ENCODE assay signal across 19 cellular contexts in the genomic region with DNA sequence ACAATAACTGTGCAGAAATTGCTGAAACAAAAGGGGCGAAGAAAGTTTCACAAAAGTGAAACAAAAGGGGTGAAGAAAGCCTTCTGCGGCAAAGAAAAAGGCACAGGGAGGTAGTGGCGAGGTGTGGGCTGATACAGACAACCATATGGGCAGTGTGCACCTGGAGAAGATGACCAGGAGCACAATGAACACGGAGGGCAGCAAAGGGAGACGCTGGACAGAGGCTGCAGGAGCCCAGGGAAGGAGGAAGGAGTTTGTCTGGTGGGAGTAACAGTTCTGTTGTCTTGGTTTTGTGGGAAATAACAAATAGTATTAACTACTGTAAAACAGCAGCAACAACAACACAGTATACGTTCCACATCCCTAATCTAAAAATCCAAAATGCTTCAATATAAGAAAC. TPM values are rescaled to one million over a fixed set of nuclear protein-coding genes. Genes with fewer than 3 reads are reported as not detected.
DNase-seq lines count a peak whose midpoint lies in the region; ATAC-seq and TF ChIP-seq lines count a peak whose summit lies in the region.
"Had no signal": no experiment of that assay in that cellular context is flagged by ENCODE, and none has a peak within 500 bp of the region (broad histone marks: within the 10 kb centered on the region; RNA-seq: fewer than 3 reads in every experiment).

No MANE protein-coding gene starts in this region.

- POLR2A ChIA-PET in activated CD8-positive, alpha-beta T cell treated with anti-CD3 and anti-CD28 coated beads for 36 hours (lab: Charles Lee), result no interaction called here
- POLR2A ChIA-PET in activated CD8-positive, alpha-beta T cell treated with anti-CD3 and anti-CD28 coated beads, Interleukin-2, amount 10 ng/mL, durations not matched to agents 7 days and 5 days (lab: Charles Lee), result interaction anchor here (0.6 kb wide), 1 partner anchor 69 kb away, joined by 3 read pairs; no protein-coding TSS in a partner anchor

- no peaks in the 10 kb centered on the region for H3K9me3 Mint-ChIP-seq in activated CD8-positive, alpha-beta T cell treated with anti-CD3 and anti-CD28 coated beads for 36 hours
- no peaks in the 10 kb centered on the region for H3K9me3 Mint-ChIP-seq in activated CD8-positive, alpha-beta T cell treated with anti-CD3 and anti-CD28 coated beads, Interleukin-2, amount 10 ng/mL, durations not matched to agents 7 days and 5 days (ENCODE audit: insufficient read depth)
- H3K9me3 Mint-ChIP-seq in activated T-cell treated with anti-CD3 and anti-CD28 coated beads, Interleukin-2, amount 50 U/mL, for 72 hours, result no peaks in the 10 kb centered on the region
- H3K9me3 Mint-ChIP-seq: dendritic cell treated with granulocyte-macrophage colony-stimulating factor and Interleukin-4, amounts not matched to agents 40 ng/mL and 50 ng/mL, for 4 days; nephron had no signal

- WGBS in gastroesophageal sphincter (ENCODE audit: low coverage in 1 of 2), 2 donors, result 48 to 53% methylated on average over 6 of the region's 6 CpGs
- 75 to 76% methylated on average over 6 of the region's 6 CpGs for WGBS in testis, 2 donors
- WGBS in right lobe of liver (ENCODE audit: insufficient coverage, low coverage, low lambda C conversion rate, missing lambda C conversion rate), result 93% methylated on average over 6 of the region's 6 CpGs

- H3K36me3 Mint-ChIP-seq in activated CD8-positive, alpha-beta T cell treated with anti-CD3 and anti-CD28 coated beads for 36 hours (ENCODE audit: low read depth), result peaks cover 16% of the 10 kb centered on the region
- peaks cover 44% of the 10 kb centered on the region for H3K36me3 Mint-ChIP-seq in activated CD8-positive, alpha-beta T cell treated with anti-CD3 and anti-CD28 coated beads, Interleukin-2, amount 10 ng/mL, durations not matched to agents 7 days and 5 days (ENCODE audit: low read depth)
- peaks cover 0 to 11% of the 10 kb centered on the region in 2 donors for H3K36me3 Mint-ChIP-seq in activated T-cell treated with anti-CD3 and anti-CD28 coated beads, Interleukin-2, amount 50 U/mL, for 72 hours (ENCODE audit: insufficient read depth in 2 of 2)

- no peaks in the 10 kb centered on the region for H3K27me3 Mint-ChIP-seq in activated CD8-positive, alpha-beta T cell treated with anti-CD3 and anti-CD28 coated beads for 36 hours
- no peaks in the 10 kb centered on the region for H3K27me3 Mint-ChIP-seq in activated CD8-positive, alpha-beta T cell treated with anti-CD3 and anti-CD28 coated beads, Interleukin-2, amount 10 ng/mL, durations not matched to agents 7 days and 5 days (ENCODE audit: low read depth)
- H3K27me3 Mint-ChIP-seq in activated T-cell treated with anti-CD3 and anti-CD28 coated beads, Interleukin-2, amount 50 U/mL, for 72 hours (ENCODE audit: low read depth), result no peaks in the 10 kb centered on the region
- H3K27me3 Mint-ChIP-seq: dendritic cell treated with granulocyte-macrophage colony-stimulating factor and Interleukin-4, amounts not matched to agents 40 ng/mL and 50 ng/mL, for 4 days had no signal

- peak overlapping the region; percentile 7 for H3K27ac Mint-ChIP-seq in activated CD8-positive, alpha-beta T cell treated with anti-CD3 and anti-CD28 coated beads for 36 hours
- no peak overlapping the region for H3K27ac Mint-ChIP-seq in activated CD8-positive, alpha-beta T cell treated with anti-CD3 and anti-CD28 coated beads, Interleukin-2, amount 10 ng/mL, durations not matched to agents 7 days and 5 days
- no peak overlapping the region for H3K27ac Mint-ChIP-seq in activated T-cell treated with anti-CD3 and anti-CD28 coated beads, Interleukin-2, amount 50 U/mL, for 72 hours
- H3K27ac Mint-ChIP-seq: dendritic cell treated with granulocyte-macrophage colony-stimulating factor and Interleukin-4, amounts not matched to agents 40 ng/mL and 50 ng/mL, for 4 days; nephron had no signal

- intact Hi-C loops in activated CD8-positive, alpha-beta T cell treated with anti-CD3 and anti-CD28 coated beads for 36 hours (cut with micrococcal nuclease), result no loop called here
- intact Hi-C loops in testis (cut with DNase I; ENCODE audit: low total_unique reads), result no loop called here
- intact Hi-C loops in right lobe of liver (cut with DNase I), result no loop called here
- intact Hi-C loops in upper lobe of right lung (cut with DNase I), result no loop called here

- H3K27me3 ChIP-seq in gastroesophageal sphincter, result no peaks in the 10 kb centered on the region
- no peaks in the 10 kb centered on the region for H3K27me3 ChIP-seq in testis
- no peaks in the 10 kb centered on the region for H3K27me3 ChIP-seq in right lobe of liver
- no peaks in the 10 kb centered on the region for H3K27me3 ChIP-seq in upper lobe of right lung
- H3K27me3 ChIP-seq: brain microvascular endothelial cell had no signal

- H3K9me3 ChIP-seq in gastroesophageal sphincter (no peaks in the 10 kb centered on the region), testis (no peaks in the 10 kb centered on the region), right lobe of liver (no peaks in the 10 kb centered on the region), upper lobe of right lung (no peaks in the 10 kb centered on the region)

- CTCF ChIA-PET in activated CD8-positive, alpha-beta T cell treated with anti-CD3 and anti-CD28 coated beads for 36 hours (lab: Charles Lee), result interaction anchor here (0.8 to 1.7 kb wide), 2 partner anchors 69 to 152 kb away, joined by 3 to 4 read pairs; partner anchors contain the start of gene DYNC2I1
- CTCF ChIA-PET in activated CD8-positive, alpha-beta T cell treated with anti-CD3 and anti-CD28 coated beads, Interleukin-2, amount 10 ng/mL, durations not matched to agents 7 days and 5 days (lab: Charles Lee), result no interaction called here

- H3K4me3 ChIP-seq in gastroesophageal sphincter, result no peak overlapping the region
- no peak overlapping the region for H3K4me3 ChIP-seq in testis
- no peak overlapping the region for H3K4me3 ChIP-seq in right lobe of liver
- H3K4me3 ChIP-seq in upper lobe of right lung, result no peak overlapping the region
- H3K4me3 ChIP-seq: K562 had no signal

- peaks cover 6 to 71% (median 10%) of the 10 kb centered on the region in 3 donors for H3K4me1 ChIP-seq in gastroesophageal sphincter
- peaks cover 4% of the 10 kb centered on the region for H3K4me1 ChIP-seq in testis
- H3K4me1 ChIP-seq in right lobe of liver, result no peaks in the 10 kb centered on the region
- H3K4me1 ChIP-seq in upper lobe of right lung, result peaks cover 16% of the 10 kb centered on the region

- TF ChIP-seq EP300 in gastroesophageal sphincter (IDR thresholded peaks at IDR 0.05), result no peak

- H3K4me1 Mint-ChIP-seq in activated CD8-positive, alpha-beta T cell treated with anti-CD3 and anti-CD28 coated beads for 36 hours (ENCODE audit: low read depth), result peaks cover 2% of the 10 kb centered on the region
- H3K4me1 Mint-ChIP-seq in activated CD8-positive, alpha-beta T cell treated with anti-CD3 and anti-CD28 coated beads, Interleukin-2, amount 10 ng/mL, durations not matched to agents 7 days and 5 days (ENCODE audit: low read depth), result no peaks in the 10 kb centered on the region
- no peaks in the 10 kb centered on the region for H3K4me1 Mint-ChIP-seq in activated T-cell treated with anti-CD3 and anti-CD28 coated beads, Interleukin-2, amount 50 U/mL, for 72 hours (ENCODE audit: low read depth)
- H3K4me1 Mint-ChIP-seq: nephron had no signal

- no peak for TF ChIP-seq CTCF in activated CD8-positive, alpha-beta T cell treated with anti-CD3 and anti-CD28 coated beads for 36 hours (IDR thresholded peaks at IDR 0.05)
- TF ChIP-seq CTCF in gastroesophageal sphincter (IDR thresholded peaks at IDR 0.05) (no peak), testis (IDR thresholded peaks at IDR 0.05) (no peak), right lobe of liver (IDR thresholded peaks at IDR 0.05) (no peak), upper lobe of right lung (IDR thresholded peaks at IDR 0.05) (no peak)

- peak overlapping the region; percentile 75 to 90 (median 87) for H3K27ac ChIP-seq in gastroesophageal sphincter
- H3K27ac ChIP-seq in testis, result peak overlapping the region; percentile 34 to 83
- no peak overlapping the region for H3K27ac ChIP-seq in right lobe of liver
- no peak overlapping the region for H3K27ac ChIP-seq in upper lobe of right lung
- H3K27ac ChIP-seq: brain microvascular endothelial cell had no signal

- H3K4me3 Mint-ChIP-seq in activated CD8-positive, alpha-beta T cell treated with anti-CD3 and anti-CD28 coated beads for 36 hours, result no peak overlapping the region
- H3K4me3 Mint-ChIP-seq in activated CD8-positive, alpha-beta T cell treated with anti-CD3 and anti-CD28 coated beads, Interleukin-2, amount 10 ng/mL, durations not matched to agents 7 days and 5 days, result no peak overlapping the region
- no peak overlapping the region for H3K4me3 Mint-ChIP-seq in activated T-cell treated with anti-CD3 and anti-CD28 coated beads, Interleukin-2, amount 50 U/mL, for 72 hours
- H3K4me3 Mint-ChIP-seq: dendritic cell treated with granulocyte-macrophage colony-stimulating factor and Interleukin-4, amounts not matched to agents 40 ng/mL and 50 ng/mL, for 4 days; nephron had no signal

- H3K36me3 ChIP-seq in gastroesophageal sphincter, result peaks cover 0 to 70% of the 10 kb centered on the region in 2 donors
- no peaks in the 10 kb centered on the region for H3K36me3 ChIP-seq in testis (ENCODE audit: low read depth, missing control alignments)
- peaks cover 0 to 6% (median 0%) of the 10 kb centered on the region in 4 donors for H3K36me3 ChIP-seq in right lobe of liver
- peaks cover 64% of the 10 kb centered on the region for H3K36me3 ChIP-seq in upper lobe of right lung

- DNase-seq in activated CD8-positive, alpha-beta T cell treated with anti-CD3 and anti-CD28 coated beads for 36 hours, result no peak
- no peak for DNase-seq in activated CD8-positive, alpha-beta T cell treated with anti-CD3 and anti-CD28 coated beads, Interleukin-2, amount 10 ng/mL, durations not matched to agents 7 days and 5 days
- DNase-seq in testis, result no peak
- no peak for DNase-seq in right lobe of liver
- DNase-seq in activated T-cell treated with anti-CD3 and anti-CD28 coated beads, Interleukin-2, amount 50 U/mL, for 72 hours, result no peak
- no peak for DNase-seq in upper lobe of right lung
- DNase-seq: activated CD4-positive, alpha-beta T cell treated with anti-CD3 and anti-CD28 coated beads for 48 hours; activated CD8-positive, alpha-beta memory T cell treated with anti-CD3 and anti-CD28 coated beads, Interleukin-2, amount 50 U/mL, for 4 hours; brain microvascular endothelial cell; foreskin fibroblast; kidney; NCI-H2029; NCI-H446; trophoblast cell had no signal

- no peak for ATAC-seq in activated CD8-positive, alpha-beta T cell treated with anti-CD3 and anti-CD28 coated beads for 36 hours
- no peak for ATAC-seq in activated CD8-positive, alpha-beta T cell treated with anti-CD3 and anti-CD28 coated beads, Interleukin-2, amount 10 ng/mL, durations not matched to agents 7 days and 5 days
- no peak for ATAC-seq in gastroesophageal sphincter
- no peak for ATAC-seq in right lobe of liver
- no peak for ATAC-seq in activated T-cell treated with anti-CD3 and anti-CD28 coated beads, Interleukin-2, amount 50 U/mL, for 72 hours (replicated peaks in 1 of 2)
- ATAC-seq in upper lobe of right lung, result no peak

- TF ChIP-seq POLR2A in gastroesophageal sphincter (IDR thresholded peaks at IDR 0.05) (no peak), testis (IDR thresholded peaks at IDR 0.05) (no peak), right lobe of liver (IDR thresholded peaks at IDR 0.05) (no peak)

RNA-seq across cellular contexts. Expression of gene ESYT2, which starts 42.4 kb away (rescaled TPM):
- total RNA-seq in activated CD8-positive, alpha-beta T cell treated with anti-CD3 and anti-CD28 coated beads for 36 hours, result 10 to 100 TPM; 55.5 to 56.6 TPM
- total RNA-seq in activated CD8-positive, alpha-beta T cell treated with anti-CD3 and anti-CD28 coated beads, Interleukin-2, amount 10 ng/mL, durations not matched to agents 7 days and 5 days, result 10 to 100 TPM; 85.0 to 85.9 TPM
- 32.2 TPM for polyA plus RNA-seq in PFSK-1 (2012; ENCODE audit: insufficient read length, low read depth)
- 100 to 1,000 TPM; 209 to 286 (median 230) TPM for total RNA-seq in gastroesophageal sphincter
- 10 to 100 TPM; 61.1 to 73.1 TPM for total RNA-seq in testis
- 53.9 TPM for polyA plus RNA-seq in testis (ENCODE audit: insufficient read depth, low read depth, low replicate concordance)
- total RNA-seq in right lobe of liver, result 10 to 100 TPM; 19.7 to 28.7 (median 24.2) TPM
- 10 to 100 TPM; 68.6 to 68.8 TPM for total RNA-seq in activated T-cell treated with anti-CD3 and anti-CD28 coated beads, Interleukin-2, amount 50 U/mL, for 72 hours
- 63.1 TPM for total RNA-seq in upper lobe of right lung

Comparison
In these comparisons a context has a peak if more than half of its experiments do, and no peak if none do; other contexts are left out.
1. H3K27ac ChIP-seq: peak in gastroesophageal sphincter (4 of 4) and testis (2 of 2); none in right lobe of liver (0 of 3) and upper lobe of right lung (single experiment).